13 cellular contexts compared by ENCODE assay signal in genomic region chr4:151202851-151203455, GRCh38.
DNase-seq lines count a peak whose midpoint lies in the region; ATAC-seq and TF ChIP-seq lines count a peak whose summit lies in the region.
"Had no signal": no experiment of that assay in that cellular context is flagged by ENCODE, and none has a peak within 500 bp of the region (broad histone marks: within the 10 kb centered on the region; RNA-seq: fewer than 3 reads in every experiment).

No MANE protein-coding gene starts in this region.

- 69% methylated on average over 6 of the region's 6 CpGs for WGBS in suprapubic skin

- peak overlapping the region; percentile 66 for H3K4me3 ChIP-seq in adipocyte (ENCODE audit: low read length)
- H3K4me3 ChIP-seq in fibroblast of lung (replicated peaks in 1 of 4; ENCODE audit: control extremely low read depth in 1 of 4, insufficient read depth in 1 of 4, low read depth in 3 of 4, low read length in 4 of 4) = no peak overlapping the region
- H3K4me3 ChIP-seq in suprapubic skin = no peak overlapping the region
- no peak overlapping the region for H3K4me3 ChIP-seq in Peyer's patch

- TF ChIP-seq EP300 in suprapubic skin (IDR thresholded peaks at IDR 0.05) = no peak

- no peaks in the 10 kb centered on the region for H4K20me1 ChIP-seq in fibroblast of lung (ENCODE audit: control insufficient read depth, extremely low read depth, insufficient read depth, low read length)

- TF ChIP-seq CTCF in fibroblast of lung (conservative IDR thresholded peaks at IDR 0.05 in 1 of 2, IDR thresholded peaks at IDR 0.05 in 1 of 2; ENCODE audit: low read depth in 1 of 2, low read length in 2 of 2) = no peak
- TF ChIP-seq CTCF in suprapubic skin (IDR thresholded peaks at IDR 0.05) = no peak
- TF ChIP-seq CTCF in endothelial cell (IDR thresholded peaks at IDR 0.05; ENCODE audit: unreplicated experiment) = no peak
- no peak for TF ChIP-seq CTCF in Peyer's patch (IDR thresholded peaks at IDR 0.05)

- TF ChIP-seq POLR2A in suprapubic skin (IDR thresholded peaks at IDR 0.05) = no peak
- TF ChIP-seq POLR2A in Peyer's patch (IDR thresholded peaks at IDR 0.05) = no peak

- DNase-seq in adipocyte (ENCODE audit: low read depth) (peak; percentile 37), fibroblast of lung (ENCODE audit: low read depth in 2 of 2) (peak; percentile 37 to 65), lung microvascular endothelial cell (ENCODE audit: low read depth in 2 of 2) (peak; percentile 20 to 31), suprapubic skin (ENCODE audit: low spot score in 2 of 2) (no peak), endothelial cell (ENCODE audit: low spot score) (no peak), Peyer's patch (no peak)
- DNase-seq: activated B cell treated with CpG ODN at 0.5 μM for 24 hours; CD8-positive, alpha-beta memory T cell; NCI-H510A; SHP77; stimulated activated naive CD8-positive, alpha-beta T cell treated with anti-CD3 and anti-CD28 coated beads, Interleukin-15, amount 100 ng/mL, for 72 hours had no signal

- peaks cover 2% of the 10 kb centered on the region for H3K79me2 ChIP-seq in fibroblast of lung (ENCODE audit: control insufficient read depth, insufficient read depth, low read length)

- peaks cover 49% of the 10 kb centered on the region for H3K4me1 Mint-ChIP-seq in endothelial cell (ENCODE audit: unreplicated experiment)
- H3K4me1 Mint-ChIP-seq: activated B cell treated with CpG ODN at 0.5 μM for 24 hours; stimulated activated naive CD8-positive, alpha-beta T cell treated with anti-CD3 and anti-CD28 coated beads, Interleukin-15, amount 100 ng/mL, for 72 hours had no signal

- no peak overlapping the region for H3K4me3 Mint-ChIP-seq in endothelial cell (ENCODE audit: unreplicated experiment)
- H3K4me3 Mint-ChIP-seq: activated B cell treated with CpG ODN at 0.5 μM for 24 hours; CD8-positive, alpha-beta memory T cell; stimulated activated naive CD8-positive, alpha-beta T cell treated with anti-CD3 and anti-CD28 coated beads, Interleukin-15, amount 100 ng/mL, for 72 hours had no signal

- H3K4me1 ChIP-seq in adipocyte (ENCODE audit: control insufficient read depth, insufficient read depth, low read length) = peaks cover 82% of the 10 kb centered on the region
- peaks cover 2% of the 10 kb centered on the region for H3K4me1 ChIP-seq in fibroblast of lung (ENCODE audit: control insufficient read depth, extremely low read depth, insufficient read depth, low read length)
- H3K4me1 ChIP-seq in suprapubic skin = peaks cover 36% of the 10 kb centered on the region
- H3K4me1 ChIP-seq in Peyer's patch = peaks cover 0 to 43% (median 0%) of the 10 kb centered on the region in 4 donors

- H3K4me2 ChIP-seq in fibroblast of lung (ENCODE audit: extremely low read depth, insufficient read depth, low read length) = no peak overlapping the region

- H3K36me3 Mint-ChIP-seq in endothelial cell (ENCODE audit: low read depth, unreplicated experiment) = peaks cover 7% of the 10 kb centered on the region
- H3K36me3 Mint-ChIP-seq: CD8-positive, alpha-beta memory T cell had no signal

- peaks cover 19% of the 10 kb centered on the region for H3K36me3 ChIP-seq in adipocyte (ENCODE audit: control insufficient read depth, insufficient read depth, low read length, severe bottlenecking)
- H3K36me3 ChIP-seq in fibroblast of lung (ENCODE audit: control insufficient read depth, insufficient read depth, low read length) = no peaks in the 10 kb centered on the region
- no peaks in the 10 kb centered on the region for H3K36me3 ChIP-seq in suprapubic skin
- no peaks in the 10 kb centered on the region for H3K36me3 ChIP-seq in Peyer's patch

- H3K9ac ChIP-seq in adipocyte (ENCODE audit: low read length) (peak overlapping the region; percentile 64), fibroblast of lung (ENCODE audit: insufficient read depth, low read length) (no peak overlapping the region)

- H3K27ac ChIP-seq in fibroblast of lung (ENCODE audit: insufficient read depth, low read length) (no peak overlapping the region), suprapubic skin (peak overlapping the region; percentile 54), Peyer's patch (peak overlapping the region in 2 of 4 donors; percentile 5 to 37)

- H3K9me3 Mint-ChIP-seq in endothelial cell (ENCODE audit: unreplicated experiment) = no peaks in the 10 kb centered on the region
- H3K9me3 Mint-ChIP-seq: activated B cell treated with CpG ODN at 0.5 μM for 24 hours; CD8-positive, alpha-beta memory T cell; stimulated activated naive CD8-positive, alpha-beta T cell treated with anti-CD3 and anti-CD28 coated beads, Interleukin-15, amount 100 ng/mL, for 72 hours had no signal

- ATAC-seq in HG03135 (IDR thresholded peaks at IDR 0.05; ENCODE audit: unreplicated experiment) = no peak
- no peak for ATAC-seq in HG02678 (IDR thresholded peaks at IDR 0.05; ENCODE audit: unreplicated experiment)
- ATAC-seq: stimulated activated naive CD8-positive, alpha-beta T cell treated with anti-CD3 and anti-CD28 coated beads, Interleukin-15, amount 100 ng/mL, for 72 hours had no signal

- H3K27me3 ChIP-seq in adipocyte (replicated peaks; ENCODE audit: control insufficient read depth, insufficient read depth, low read length) (no peaks in the 10 kb centered on the region), fibroblast of lung (ENCODE audit: control insufficient read depth, insufficient read depth, low read length) (no peaks in the 10 kb centered on the region), suprapubic skin (no peaks in the 10 kb centered on the region), Peyer's patch (no peaks in the 10 kb centered on the region)

- no peak overlapping the region for H2AFZ ChIP-seq in fibroblast of lung (ENCODE audit: low read length)

- no peaks in the 10 kb centered on the region for H3K9me3 ChIP-seq in adipocyte (ENCODE audit: control insufficient read depth, low read length)
- no peaks in the 10 kb centered on the region for H3K9me3 ChIP-seq in fibroblast of lung (ENCODE audit: control insufficient read depth, insufficient read depth, low read depth, low read length)
- no peaks in the 10 kb centered on the region for H3K9me3 ChIP-seq in suprapubic skin
- no peaks in the 10 kb centered on the region for H3K9me3 ChIP-seq in Peyer's patch

- peaks cover 3% of the 10 kb centered on the region for H3K27me3 Mint-ChIP-seq in endothelial cell (ENCODE audit: unreplicated experiment)
- H3K27me3 Mint-ChIP-seq: activated B cell treated with CpG ODN at 0.5 μM for 24 hours; stimulated activated naive CD8-positive, alpha-beta T cell treated with anti-CD3 and anti-CD28 coated beads, Interleukin-15, amount 100 ng/mL, for 72 hours had no signal

- no peak overlapping the region for H3K27ac Mint-ChIP-seq in endothelial cell (ENCODE audit: unreplicated experiment)
- H3K27ac Mint-ChIP-seq: activated B cell treated with CpG ODN at 0.5 μM for 24 hours; CD8-positive, alpha-beta memory T cell; stimulated activated naive CD8-positive, alpha-beta T cell treated with anti-CD3 and anti-CD28 coated beads, Interleukin-15, amount 100 ng/mL, for 72 hours had no signal

Comparison
In these comparisons a context has a peak if more than half of its experiments do, and no peak if none do; other contexts are left out.
1. DNase-seq: peak in adipocyte (single experiment), fibroblast of lung (2 of 2) and lung microvascular endothelial cell (2 of 2); none in suprapubic skin (0 of 2), endothelial cell (single experiment) and Peyer's patch (0 of 3).